13 cellular contexts compared by ENCODE assay signal in the genomic region with DNA sequence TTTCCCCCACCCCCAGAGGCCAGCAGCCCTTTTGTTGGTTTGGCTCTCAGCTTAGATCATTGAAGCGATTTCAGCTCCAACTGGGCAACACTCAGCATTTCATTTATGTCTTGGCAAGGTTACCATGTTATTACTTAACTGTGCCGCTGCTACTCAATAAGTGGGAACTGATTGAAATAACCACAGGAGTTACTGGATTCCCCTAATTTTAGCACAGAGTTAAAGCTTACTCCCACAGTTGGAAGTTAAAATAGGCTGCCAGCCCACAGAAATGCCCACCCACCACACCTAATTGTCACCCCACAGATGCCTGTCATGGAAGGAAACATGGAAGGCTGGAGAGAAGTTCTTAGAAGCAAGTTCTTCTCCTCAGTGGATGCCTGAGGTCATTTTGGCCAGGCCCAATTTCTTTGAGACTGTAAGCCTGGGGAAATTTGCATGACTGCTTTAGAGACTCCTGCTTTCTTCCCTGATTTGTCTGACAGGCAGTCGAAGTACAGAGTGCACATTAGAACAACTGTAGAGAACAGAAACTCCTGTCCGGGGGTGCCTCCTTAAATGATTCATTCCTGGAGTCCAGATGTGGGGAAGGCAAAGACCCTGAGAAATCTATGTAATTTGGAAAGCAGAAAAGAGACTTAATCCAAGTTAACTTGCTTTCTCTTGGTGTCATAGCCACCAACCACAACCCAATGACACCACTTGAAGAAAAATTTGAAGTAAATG.
A peak's percentile ranks its signal among the peaks of the same experiment; 100 is the strongest.
DNase-seq lines count a peak whose midpoint lies in the region; ATAC-seq and TF ChIP-seq lines count a peak whose summit lies in the region.
"Had no signal": no experiment of that assay in that cellular context is flagged by ENCODE, and none has a peak within 500 bp of the region (broad histone marks: within the 10 kb centered on the region; RNA-seq: fewer than 3 reads in every experiment).

No MANE protein-coding gene starts in this region.

- no peak overlapping the region for H3K27ac Mint-ChIP-seq in H9

- peak overlapping the region; percentile 28 to 84 (median 52) for H3K4me2 ChIP-seq in BLaER1 treated with 17β-estradiol and CSF1 and Interleukin-3, amounts not matched to agents 10 nM and 100 nM
- H3K4me2 ChIP-seq in H9 (ENCODE audit: insufficient read depth, insufficient read length, low read length): no peak overlapping the region

- H3K79me2 ChIP-seq in H9 (ENCODE audit: insufficient read depth, low read length): no peaks in the 10 kb centered on the region

- no peak overlapping the region for H2BK12ac ChIP-seq in H9 (ENCODE audit: insufficient read length, low read depth, low read length)

- H3K79me1 ChIP-seq in H9 (ENCODE audit: insufficient read depth, low read depth, low read length, poor library complexity, severe bottlenecking): no peaks in the 10 kb centered on the region

- H4K5ac ChIP-seq in H9 (ENCODE audit: insufficient read length, low read depth, low read length): no peak overlapping the region

- no peak overlapping the region for H3K14ac ChIP-seq in H9 (ENCODE audit: insufficient read depth, low read length)

- peaks cover 33 to 71% (median 59%) of the 10 kb centered on the region in 10 experiments for H3K4me1 ChIP-seq in BLaER1 treated with 17β-estradiol and CSF1 and Interleukin-3, amounts not matched to agents 10 nM and 100 nM
- no peaks in the 10 kb centered on the region; the same call in 1 of the 2 replicates for H3K4me1 ChIP-seq in H9 (ENCODE audit: insufficient read depth, low read length)
- H3K4me1 ChIP-seq: right atrium auricular region had no signal

- no peak overlapping the region for H4K91ac ChIP-seq in H9 (ENCODE audit: insufficient read length, low read depth, low read length)

- H4K8ac ChIP-seq in H9 (replicated peaks; ENCODE audit: insufficient read length, low read depth, low read length): no peak overlapping the region

- H3K27ac ChIP-seq in BLaER1 treated with 17β-estradiol and CSF1 and Interleukin-3, amounts not matched to agents 10 nM and 100 nM: peak overlapping the region in 1 of 11 experiments; percentile 73; a peak in 2 of 22 replicates
- H3K27ac ChIP-seq in H9 (ENCODE audit: insufficient read length, low read depth, low read length): no peak overlapping the region
- H3K27ac ChIP-seq: right atrium auricular region had no signal

- peak; percentile 64 for ATAC-seq in GM19328 (IDR thresholded peaks at IDR 0.05; ENCODE audit: unreplicated experiment)
- ATAC-seq in HG02759 (IDR thresholded peaks at IDR 0.05; ENCODE audit: unreplicated experiment): peak; percentile 79
- no peak for ATAC-seq in stimulated activated naive CD8-positive, alpha-beta T cell treated with anti-CD3 and anti-CD28 coated beads, Interleukin-15, Interleukin-2, amounts not matched to agents 100 U/mL and 50 U/mL, for 24 hours

- H2BK120ac ChIP-seq in H9 (ENCODE audit: low read depth, low read length, poor library complexity, severe bottlenecking): no peak overlapping the region

- H3K9me3 ChIP-seq in BLaER1 treated with 17β-estradiol and CSF1 and Interleukin-3, amounts not matched to agents 10 nM and 100 nM (replicated peaks in 1 of 11): peaks cover 0 to 4% (median 0%) of the 10 kb centered on the region in 11 experiments; a peak in 3 of 22 replicates
- H3K9me3 ChIP-seq in H9 (ENCODE audit: control insufficient read depth, low read depth, low read length): no peaks in the 10 kb centered on the region
- H3K9me3 ChIP-seq: right atrium auricular region had no signal

- H2AK5ac ChIP-seq in H9 (ENCODE audit: insufficient read length, low read length): no peak overlapping the region

- H2BK20ac ChIP-seq in H9 (ENCODE audit: low read depth, low read length, poor library complexity, severe bottlenecking): no peak overlapping the region

- no peaks in the 10 kb centered on the region for H3K9me3 Mint-ChIP-seq in H9
- H3K9me3 Mint-ChIP-seq: brain had no signal

- H3K27me3 Mint-ChIP-seq in H9 (ENCODE audit: low read depth): no peaks in the 10 kb centered on the region
- H3K27me3 Mint-ChIP-seq: brain had no signal

- no peak overlapping the region for H3K23ac ChIP-seq in H9 (ENCODE audit: insufficient read length, low read depth, low read length)

- no peaks in the 10 kb centered on the region for H3K36me3 Mint-ChIP-seq in H9 (ENCODE audit: insufficient read depth in 1 of 3, low read depth in 3 of 3)
- H3K36me3 Mint-ChIP-seq: brain had no signal

- no peak overlapping the region for H3K56ac ChIP-seq in H9 (ENCODE audit: insufficient read length, low read depth, low read length)

- DNase-seq in MV-4-11 (lab: John Stamatoyannopoulos, UW) (peak; percentile 51), H9 (no peak), NCI-H2171 treated with DMSO at 0.1 percent for 48 hours (lab: John Stamatoyannopoulos, UW) (no peak), germinal center (ENCODE audit: low spot score) (no peak)
- no peak for DNase-seq in stimulated activated naive CD8-positive, alpha-beta T cell treated with anti-CD3 and anti-CD28 coated beads, Interleukin-15, Interleukin-2, amounts not matched to agents 100 U/mL and 50 U/mL, for 24 hours
- DNase-seq: ACHN, foreskin melanocyte, NCI-H146 had no signal

- no peak for TF ChIP-seq CTCF in H9 (conservative IDR thresholded peaks at IDR 0.05)

- no peak overlapping the region for H3K4me3 ChIP-seq in BLaER1 treated with 17β-estradiol and CSF1 and Interleukin-3, amounts not matched to agents 10 nM and 100 nM
- H3K4me3 ChIP-seq: right atrium auricular region had no signal

- peaks cover 7% of the 10 kb centered on the region in 2 experiments for H3K4me1 Mint-ChIP-seq in H9

- H3K9ac ChIP-seq in BLaER1 treated with 17β-estradiol and CSF1 and Interleukin-3, amounts not matched to agents 10 nM and 100 nM: no peak overlapping the region
- no peak overlapping the region for H3K9ac ChIP-seq in H9 (ENCODE audit: extremely low read depth, insufficient read length, low read length)

- H3K27me3 ChIP-seq in BLaER1 treated with 17β-estradiol and CSF1 and Interleukin-3, amounts not matched to agents 10 nM and 100 nM: no peaks in the 10 kb centered on the region
- no peaks in the 10 kb centered on the region for H3K27me3 ChIP-seq in H9 (ENCODE audit: insufficient read depth, low read length)
- H3K27me3 ChIP-seq: right atrium auricular region had no signal

- no peak overlapping the region for H2AFZ ChIP-seq in H9 (ENCODE audit: low read length)

- no peak overlapping the region for H3K18ac ChIP-seq in H9 (ENCODE audit: insufficient read length, low read depth, low read length)

- no peaks in the 10 kb centered on the region for H3K36me3 ChIP-seq in BLaER1 treated with 17β-estradiol and CSF1 and Interleukin-3, amounts not matched to agents 10 nM and 100 nM
- H3K36me3 ChIP-seq: right atrium auricular region had no signal

- H4K20me1 ChIP-seq in BLaER1 treated with 17β-estradiol and CSF1 and Interleukin-3, amounts not matched to agents 10 nM and 100 nM: no peaks in the 10 kb centered on the region
- no peaks in the 10 kb centered on the region for H4K20me1 ChIP-seq in H9 (ENCODE audit: control insufficient read depth, insufficient read depth, insufficient read length)

- no peak overlapping the region for H3T11ph ChIP-seq in H9 (ENCODE audit: low read length)

- no peak overlapping the region for H2BK15ac ChIP-seq in H9 (ENCODE audit: low read depth, low read length)

- no peak overlapping the region for H2BK5ac ChIP-seq in H9 (ENCODE audit: insufficient read length, low read length)

- no peak overlapping the region for H3K4me3 Mint-ChIP-seq in H9
- H3K4me3 Mint-ChIP-seq: brain had no signal

- H3K4ac ChIP-seq in H9 (ENCODE audit: low read depth, low read length): no peak overlapping the region

- WGBS in H9 (ENCODE audit: extremely low coverage, insufficient read length, low lambda C conversion rate): no CpG with 5 or more reads among the region's 4 CpGs

- no peaks in the 10 kb centered on the region for H3K23me2 ChIP-seq in H9 (ENCODE audit: insufficient read length, low read depth, low read length, poor library complexity, severe bottlenecking)
